8 cellular contexts compared by ENCODE assay signal in the genomic region with DNA sequence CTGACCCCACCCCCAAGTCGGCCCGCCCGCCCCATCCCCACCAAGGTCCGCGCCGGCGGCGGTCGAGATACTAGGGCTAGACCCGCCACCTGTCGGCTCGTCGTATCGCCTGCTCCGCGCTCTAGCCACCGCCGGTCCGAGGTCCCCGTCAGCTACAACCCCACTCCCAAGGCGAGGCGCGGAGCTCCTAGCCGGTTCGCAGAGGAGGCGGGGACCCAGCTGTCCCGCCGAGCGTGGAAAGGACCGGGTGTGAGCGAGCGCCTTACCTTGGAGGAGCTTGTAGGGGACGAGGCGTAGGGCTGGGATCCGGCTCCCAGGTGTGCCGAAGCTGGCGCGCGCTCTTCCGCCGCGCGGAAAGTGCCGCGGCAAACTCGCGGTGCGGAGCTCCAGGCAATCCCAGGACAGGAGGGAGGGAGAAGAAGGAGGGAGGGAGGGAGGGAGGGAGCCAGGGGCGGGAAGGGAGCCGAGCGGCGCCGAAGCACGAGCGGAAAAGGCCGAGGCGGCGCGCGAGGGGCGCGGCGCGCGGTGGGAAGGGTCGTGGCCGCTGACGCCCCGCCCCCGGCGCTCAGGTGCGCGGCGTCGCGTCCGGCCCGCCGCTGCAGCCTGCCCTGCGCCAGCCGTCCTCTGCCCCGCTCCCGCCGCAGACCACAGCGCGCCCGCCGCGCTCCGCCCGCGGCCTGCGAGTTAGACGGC. TPM values are rescaled to one million over a fixed set of nuclear protein-coding genes. Genes with fewer than 3 reads are reported as not detected.
DNase-seq lines count a peak whose midpoint lies in the region; ATAC-seq and TF ChIP-seq lines count a peak whose summit lies in the region.

PAWR (minus strand) TSS at position 359 of the 693 bp plus-strand sequence. CDS start 720 bp downstream, outside the sequence.

- H3K27me3 ChIP-seq in A673 (replicated peaks; ENCODE audit: insufficient read depth, low read depth, low read length, poor library complexity), result no peaks in the 10 kb centered on the region
- H3K27me3 ChIP-seq in effector memory CD4-positive, alpha-beta T cell (replicated peaks; ENCODE audit: control insufficient read depth, insufficient read depth, low read length, poor library complexity, severe bottlenecking), result peaks cover 19% of the 10 kb centered on the region

- no peak within 1 kb of the TSS for H3K27ac Mint-ChIP-seq in T-helper 2 cell treated with Interferon-gamma antibody and Interleukin-4, amounts not matched to agents 5 μg/mL and 100 μg/mL, for 36 hours

- peak within 1 kb of the TSS; percentile 90 for H3K4me3 ChIP-seq in A673 (ENCODE audit: low read depth, low read length, poor library complexity, severe bottlenecking)
- peak within 1 kb of the TSS; percentile 71 for H3K4me3 ChIP-seq in effector memory CD4-positive, alpha-beta T cell (ENCODE audit: insufficient read depth, low read depth, low read length, poor library complexity, severe bottlenecking)

- in situ Hi-C loops in GM13977 (cut with MboI; ENCODE audit: low pct_unique_long_range_greater_than_20kb, low sequenced_read_pairs, unreplicated experiment), result no loop called here

- intact Hi-C loops in A673 (cut with micrococcal nuclease; ENCODE audit: unreplicated experiment), result no loop called here

- peaks cover 64% of the 10 kb centered on the region for H3K27me3 Mint-ChIP-seq in T-helper 2 cell treated with Interferon-gamma antibody and Interleukin-4, amounts not matched to agents 5 μg/mL and 100 μg/mL, for 36 hours (ENCODE audit: low read depth)

- no peaks in the 10 kb centered on the region for H3K9me3 ChIP-seq in A673 (ENCODE audit: low read depth, low read length, poor library complexity, severe bottlenecking)
- no peaks in the 10 kb centered on the region for H3K9me3 ChIP-seq in effector memory CD4-positive, alpha-beta T cell (ENCODE audit: control insufficient read depth, low read length)

- BruUV-seq in A673 (replicated peaks; lab: Mats Ljungman, UMichigan), result no TSS peak

- H3K36me3 Mint-ChIP-seq in T-helper 2 cell treated with Interferon-gamma antibody and Interleukin-4, amounts not matched to agents 5 μg/mL and 100 μg/mL, for 36 hours (ENCODE audit: low read depth), result peaks cover 1% of the 10 kb centered on the region

- ATAC-seq in HG02678 (IDR thresholded peaks at IDR 0.05; ENCODE audit: unreplicated experiment), result peak; percentile 60

- CTCF ChIA-PET in A673 (lab: Charles Lee), result interaction anchor here (0.7 kb wide), 1 partner anchor 152 kb away, joined by 8 read pairs; no protein-coding TSS in a partner anchor

- no peaks in the 10 kb centered on the region for H3K9me3 Mint-ChIP-seq in T-helper 2 cell treated with Interferon-gamma antibody and Interleukin-4, amounts not matched to agents 5 μg/mL and 100 μg/mL, for 36 hours

- DNase-seq in A673 (ENCODE audit: low spot score) (peak; percentile 88), GM13977 (ENCODE audit: low spot score) (peak; percentile 93), NCI-H1417 treated with DMSO at 0.1 percent for 48 hours (lab: John Stamatoyannopoulos, UW) (peak; percentile 80), medulla oblongata (ENCODE audit: extremely low spot score) (peak; percentile 12), substantia nigra (lab: John Stamatoyannopoulos, UW) (peak in 27 of 49 donors; percentile 8 to 53 (median 32))
- peak; percentile 5 for DNase-seq in T-helper 2 cell treated with Interferon-gamma antibody and Interleukin-4, amounts not matched to agents 5 μg/mL and 100 μg/mL, for 36 hours (ENCODE audit: low spot score)
- DNase-seq in effector memory CD4-positive, alpha-beta T cell, result no peak

- peak within 1 kb of the TSS; percentile 80 for H3K4me3 Mint-ChIP-seq in T-helper 2 cell treated with Interferon-gamma antibody and Interleukin-4, amounts not matched to agents 5 μg/mL and 100 μg/mL, for 36 hours

- peaks cover 16% of the 10 kb centered on the region for H3K4me1 Mint-ChIP-seq in T-helper 2 cell treated with Interferon-gamma antibody and Interleukin-4, amounts not matched to agents 5 μg/mL and 100 μg/mL, for 36 hours (ENCODE audit: low read depth)

- H3K4me1 ChIP-seq in A673 (ENCODE audit: insufficient read depth, low read length, poor library complexity, severe bottlenecking), result peaks cover 35% of the 10 kb centered on the region
- no peaks in the 10 kb centered on the region for H3K4me1 ChIP-seq in effector memory CD4-positive, alpha-beta T cell (ENCODE audit: control insufficient read depth, insufficient read depth, low read length, poor library complexity, severe bottlenecking)

- H3K27ac ChIP-seq in A673 (ENCODE audit: low read depth, low read length, poor library complexity, severe bottlenecking), result peak within 1 kb of the TSS; percentile 67
- no peak within 1 kb of the TSS for H3K27ac ChIP-seq in effector memory CD4-positive, alpha-beta T cell (ENCODE audit: insufficient read depth, low read length, poor library complexity, severe bottlenecking)
- H3K27ac ChIP-seq in substantia nigra (ENCODE audit: low read depth, low read length, poor library complexity, severe bottlenecking), result no peak within 1 kb of the TSS

- H3K36me3 ChIP-seq in A673 (ENCODE audit: insufficient read depth, low read length, poor library complexity, severe bottlenecking), result no peaks in the 10 kb centered on the region
- H3K36me3 ChIP-seq in effector memory CD4-positive, alpha-beta T cell (ENCODE audit: control insufficient read depth, insufficient read depth, low read length), result no peaks in the 10 kb centered on the region

- POLR2A ChIA-PET in A673 (lab: Charles Lee; ENCODE audit: low non-redundant PET), result no interaction called here

- TF ChIP-seq CTCF in A673 (conservative IDR thresholded peaks at IDR 0.05; ENCODE audit: low read depth, low read length) (0 out of 2 replicates have a peak, but pooled peaks have one; percentile 3), GM13977 (IDR thresholded peaks at IDR 0.05; ENCODE audit: extremely low read depth, insufficient read depth, missing control alignments) (peak; percentile 64)

RNA-seq across cellular contexts. Expression of gene PAWR, which starts in this region (rescaled TPM):
- 52.7 and 55.3 TPM in 2 replicates for total RNA-seq in A673 (2021)

Comparison
In these comparisons a context has a peak if more than half of its experiments do, and no peak if none do; other contexts are left out.
1. DNase-seq: peak in A673 (single experiment), GM13977 (single experiment), NCI-H1417 treated with DMSO at 0.1 percent for 48 hours (single experiment), T-helper 2 cell treated with Interferon-gamma antibody and Interleukin-4, amounts not matched to agents 5 μg/mL and 100 μg/mL, for 36 hours (single experiment), medulla oblongata (single experiment) and substantia nigra (27 of 49); none in effector memory CD4-positive, alpha-beta T cell (0 of 3).